In the genomic region with DNA sequence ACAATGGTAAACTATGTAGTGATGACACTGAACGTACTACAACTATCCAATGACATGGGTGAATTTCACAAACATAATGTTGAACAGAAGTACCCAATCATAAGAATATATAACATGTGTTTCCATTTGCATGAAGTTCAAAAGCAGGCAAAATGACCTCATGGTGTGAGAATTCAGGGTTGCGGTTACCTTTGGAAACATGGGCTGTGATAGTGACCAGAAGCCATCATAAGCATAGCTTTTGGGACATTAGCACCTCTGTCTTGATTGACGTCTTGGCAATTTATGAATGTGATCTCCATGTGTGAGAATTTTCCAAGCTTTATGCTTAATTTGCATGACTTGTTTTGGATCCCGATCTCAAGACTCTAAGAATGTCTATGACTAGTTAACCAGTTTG, we compare ENCODE assay signal across 32 cellular contexts.
"Had no signal": no experiment of that assay in that cellular context is flagged by ENCODE, and none has a peak within 500 bp of the region (broad histone marks: within the 10 kb centered on the region; RNA-seq: fewer than 3 reads in every experiment).

No MANE protein-coding gene starts in this region.

- H3K4me2 ChIP-seq: KMS-11 had no signal

- H3K27ac ChIP-seq: ascending aorta, brain microvascular endothelial cell, KMS-11, Peyer's patch, SJSA1, WERI-Rb-1 had no signal

- H3K4me3 ChIP-seq: ascending aorta, Peyer's patch, SJSA1 had no signal

- H3K9me3 ChIP-seq: ascending aorta, Peyer's patch, SJSA1 had no signal

- ATAC-seq: activated CD8-positive, alpha-beta T cell treated with anti-CD3 and anti-CD28 coated beads for 36 hours; activated T-cell treated with anti-CD3 and anti-CD28 coated beads, Interleukin-2, amount 50 U/mL, for 72 hours; activated T-helper 17 cell treated with anti-CD3 and anti-CD28 coated beads, Interleukin-2, amount 50 U/mL, for 72 hours; PC-3; SK-N-SH treated with all-trans-retinoic acid at 6 μM for 48 hours had no signal

- H3K9ac ChIP-seq: KMS-11 had no signal

- H3K4me1 ChIP-seq: Peyer's patch had no signal

- DNase-seq: activated CD4-positive, alpha-beta T cell treated with anti-CD3 and anti-CD28 coated beads for 1 hour; activated CD4-positive, alpha-beta T cell treated with anti-CD3 and anti-CD28 coated beads for 48 hours; activated CD4-positive, CD25-positive, alpha-beta regulatory T cell; activated CD8-positive, alpha-beta T cell treated with anti-CD3 and anti-CD28 coated beads for 36 hours; activated effector memory CD4-positive, alpha-beta T cell treated with anti-CD3 and anti-CD28 coated beads, Interleukin-2, amount 50 U/mL, for 16 hours; activated naive CD4-positive, alpha-beta T cell; activated naive CD4-positive, alpha-beta T cell treated with anti-CD3 and anti-CD28 coated beads, Interleukin-2, amount 50 U/mL, for 16 hours; activated naive CD8-positive, alpha-beta T cell treated with anti-CD3 and anti-CD28 coated beads for 36 hours; activated T-cell treated with anti-CD3 and anti-CD28 coated beads, Interleukin-2, amount 50 U/mL, for 1 hour; activated T-cell treated with anti-CD3 and anti-CD28 coated beads, Interleukin-2, amount 50 U/mL, for 72 hours; amygdala; brain microvascular endothelial cell; central memory CD4-positive, alpha-beta T cell; NCI-H146; NCI-H2029 treated with DMSO at 0.1 percent for 48 hours; NCI-H2107; NCI-H2171; NCI-H510A; NCI-H526; NK-92 treated with Interleukin-12 subunit alpha and Interleukin-12 subunit beta, amount 100 ng/mL, for 24 hours; PC-3; Peyer's patch; RPMI8226; SHP77 treated with DMSO at 0.1 percent for 48 hours; SW 1271; T1000; WERI-Rb-1 had no signal

- H3K27me3 ChIP-seq: ascending aorta, brain microvascular endothelial cell, Peyer's patch, SJSA1 had no signal

- H3K36me3 ChIP-seq: ascending aorta, brain microvascular endothelial cell, Peyer's patch, SJSA1, WERI-Rb-1 had no signal
